17 cellular contexts compared by ENCODE assay signal in genomic region chr2:102422910-102423309, GRCh38. TPM values are rescaled to one million over a fixed set of nuclear protein-coding genes. Genes with fewer than 3 reads are reported as not detected.
A peak's percentile ranks its signal among the peaks of the same experiment; 100 is the strongest.
DNase-seq lines count a peak whose midpoint lies in the region; ATAC-seq and TF ChIP-seq lines count a peak whose summit lies in the region.
"Had no signal": no experiment of that assay in that cellular context is flagged by ENCODE, and none has a peak within 500 bp of the region (broad histone marks: within the 10 kb centered on the region; RNA-seq: fewer than 3 reads in every experiment).

IL18RAP (plus strand) TSS chr2:102423160; CDS start chr2:102423278, 118 bp downstream.

- CTCF ChIA-PET in CD8-positive, alpha-beta memory T cell (lab: Charles Lee), result no interaction called here

- ATAC-seq in activated naive CD4-positive, alpha-beta T cell treated with anti-CD3 and anti-CD28 coated beads, Interleukin-2, amount 50 U/mL, for 72 hours, result peak in 1 of 2 donors; percentile 50
- no peak for ATAC-seq in GM18517 (IDR thresholded peaks at IDR 0.05; ENCODE audit: unreplicated experiment)
- ATAC-seq: pancreas had no signal

- peak within 1 kb of the TSS; percentile 43 to 100 (median 89) for H3K27ac Mint-ChIP-seq in CD8-positive, alpha-beta memory T cell
- H3K27ac Mint-ChIP-seq in activated naive CD4-positive, alpha-beta T cell treated with anti-CD3 and anti-CD28 coated beads, Interleukin-2, amount 50 U/mL, for 72 hours, result peak within 1 kb of the TSS; percentile 34 to 80

- H3K4me1 Mint-ChIP-seq in CD8-positive, alpha-beta memory T cell, result peaks cover 54 to 91% (median 89%) of the 10 kb centered on the region in 3 donors

- POLR2A ChIA-PET in CD8-positive, alpha-beta memory T cell (lab: Charles Lee), result interaction anchor here (1.1 kb wide), 1 partner anchor 55 kb away, joined by 3 read pairs; no protein-coding TSS in a partner anchor

- H3K27me3 Mint-ChIP-seq in CD8-positive, alpha-beta memory T cell, result peaks cover 0 to 1% of the 10 kb centered on the region in 2 donors

- H3K27me3 ChIP-seq in CD8-positive, alpha-beta memory T cell (ENCODE audit: insufficient read depth, low read length, poor library complexity, severe bottlenecking), result no peaks in the 10 kb centered on the region
- H3K27me3 ChIP-seq in neutrophil (no peaks in the 10 kb centered on the region), SJCRH30 (no peaks in the 10 kb centered on the region)
- H3K27me3 ChIP-seq: pancreas had no signal

- H3K9me3 Mint-ChIP-seq in CD8-positive, alpha-beta memory T cell, result no peaks in the 10 kb centered on the region
- peaks cover 0 to 3% of the 10 kb centered on the region in 2 donors for H3K9me3 Mint-ChIP-seq in activated naive CD4-positive, alpha-beta T cell treated with anti-CD3 and anti-CD28 coated beads, Interleukin-2, amount 50 U/mL, for 72 hours

- no peak for DNase-seq in CD8-positive, alpha-beta memory T cell
- DNase-seq in NOMO-1 (lab: John Stamatoyannopoulos, UW; ENCODE audit: unreplicated experiment in 2 of 2) (peak; percentile 63 to 68), epidermal melanocyte (ENCODE audit: insufficient read length, low spot score) (no peak), SJCRH30 (no peak)
- DNase-seq in activated naive CD4-positive, alpha-beta T cell treated with anti-CD3 and anti-CD28 coated beads, Interleukin-2, amount 50 U/mL, for 72 hours (ENCODE audit: low spot score in 2 of 2), result no peak
- DNase-seq: aorta; HCEC 1CT; NCI-H1092 treated with DMSO at 0.1 percent for 48 hours; NCI-H748 treated with DMSO at 0.1 percent for 48 hours; pancreas; stimulated activated CD4-positive, alpha-beta T cell treated with anti-CD3 and anti-CD28 coated beads, Interleukin-2, amount 100 ng/mL, for 48 hours had no signal

- H3K9me3 ChIP-seq in CD8-positive, alpha-beta memory T cell (ENCODE audit: low read length), result no peaks in the 10 kb centered on the region
- no peaks in the 10 kb centered on the region for H3K9me3 ChIP-seq in neutrophil
- H3K9me3 ChIP-seq in SJCRH30 (replicated peaks), result no peaks in the 10 kb centered on the region
- H3K9me3 ChIP-seq: pancreas had no signal

- H3K4me3 ChIP-seq in CD8-positive, alpha-beta memory T cell (ENCODE audit: low read length), result no peak within 1 kb of the TSS
- H3K4me3 ChIP-seq in neutrophil (ENCODE audit: low read depth in 1 of 2, low read length in 1 of 2) (peak within 1 kb of the TSS; percentile 41 to 69), SJCRH30 (no peak within 1 kb of the TSS)
- H3K4me3 ChIP-seq: pancreas had no signal

- H3K36me3 Mint-ChIP-seq in CD8-positive, alpha-beta memory T cell, result peaks cover 0 to 9% (median 5%) of the 10 kb centered on the region in 3 donors
- H3K36me3 Mint-ChIP-seq in activated naive CD4-positive, alpha-beta T cell treated with anti-CD3 and anti-CD28 coated beads, Interleukin-2, amount 50 U/mL, for 72 hours, result peaks cover 10 to 46% of the 10 kb centered on the region in 2 donors

- peak within 1 kb of the TSS; percentile 55 to 98 (median 94) for H3K4me3 Mint-ChIP-seq in CD8-positive, alpha-beta memory T cell

- H3K27ac ChIP-seq in CD8-positive, alpha-beta memory T cell (ENCODE audit: low read depth, low read length), result no peak within 1 kb of the TSS
- H3K27ac ChIP-seq in neutrophil, result peak within 1 kb of the TSS; percentile 86
- no peak within 1 kb of the TSS for H3K27ac ChIP-seq in SJCRH30
- H3K27ac ChIP-seq: pancreas had no signal

- TF ChIP-seq CTCF in neutrophil (IDR thresholded peaks at IDR 0.05), result no peak

- H3K4me1 ChIP-seq in CD8-positive, alpha-beta memory T cell (ENCODE audit: insufficient read depth, low read length), result peaks cover 29% of the 10 kb centered on the region
- H3K4me1 ChIP-seq in neutrophil (ENCODE audit: control insufficient read depth in 1 of 2, insufficient read depth in 1 of 2, low read depth in 1 of 2, low read length in 1 of 2) (peaks cover 99 to 100% of the 10 kb centered on the region in 2 experiments), SJCRH30 (no peaks in the 10 kb centered on the region)
- H3K4me1 ChIP-seq: pancreas had no signal

- no peaks in the 10 kb centered on the region for H3K36me3 ChIP-seq in CD8-positive, alpha-beta memory T cell (ENCODE audit: insufficient read depth, low read length)
- no peaks in the 10 kb centered on the region for H3K36me3 ChIP-seq in neutrophil
- no peaks in the 10 kb centered on the region for H3K36me3 ChIP-seq in SJCRH30
- H3K36me3 ChIP-seq: pancreas had no signal

RNA-seq across cellular contexts. Expression of gene IL18RAP, which starts in this region (rescaled TPM):
- 1 to 10 TPM; 4.1 to 4.9 TPM for total RNA-seq in CD8-positive, alpha-beta memory T cell
- 14.2 TPM for polyA plus RNA-seq in CD8-positive, alpha-beta memory T cell
- total RNA-seq in activated naive CD4-positive, alpha-beta T cell treated with anti-CD3 and anti-CD28 coated beads, Interleukin-2, amount 50 U/mL, for 72 hours, result 1 to 10 TPM; 2.6 to 9.3 TPM
- not detected in 2 replicates for total RNA-seq in SJCRH30 (2014; rRNA removed; shearing (Covaris generic))
- total RNA-seq: cerebellum, fibroblast of villous mesenchyme, RPMI7951 had no signal
- polyA plus RNA-seq: BJ had no signal

Comparison
In these comparisons a context has a peak if more than half of its experiments do, and no peak if none do; other contexts are left out.
1. DNase-seq: peak in NOMO-1 (2 of 2); none in CD8-positive, alpha-beta memory T cell (0 of 5), activated naive CD4-positive, alpha-beta T cell treated with anti-CD3 and anti-CD28 coated beads, Interleukin-2, amount 50 U/mL, for 72 hours (0 of 2), epidermal melanocyte (single experiment) and SJCRH30 (0 of 2).
2. H3K4me3 ChIP-seq: peak in neutrophil (2 of 2); none in CD8-positive, alpha-beta memory T cell (single experiment) and SJCRH30 (single experiment).